Comparison of ENCODE assay signal across 1 cellular context in genomic region chr21:44455524-44456206, GRCh38.
TF ChIP-seq lines count a peak whose summit lies in the region.

No MANE protein-coding gene starts in this region.

TF ChIP-seq in HepG2, 621 proteins besides CTCF, POLR2A, EP300 and RAD21 (continued from another document and continues in another):
- TF ChIP-seq ZNF800 (CRISPR knock-in tag; IDR thresholded peaks at IDR 0.05) (0 out of 2 replicates have a peak, but pooled peaks have one; percentile 17), MYC (CRISPR knock-in tag; IDR thresholded peaks at IDR 0.05; ENCODE audit: borderline replicate concordance) (peak; percentile 53; the same call in 1 of the 2 replicates), CENPX (CRISPR knock-in tag; IDR thresholded peaks at IDR 0.05) (no peak), CERS6 (CRISPR knock-in tag; IDR thresholded peaks at IDR 0.05) (no peak), ADNP (CRISPR knock-in tag; IDR thresholded peaks at IDR 0.05) (no peak), HNRNPLL (IDR thresholded peaks at IDR 0.05; ENCODE audit: low read depth, low read length, poor library complexity, severe bottlenecking) (peak; percentile 8), ZNF883 (CRISPR knock-in tag; IDR thresholded peaks at IDR 0.05; ENCODE audit: not compliant biosample characterization) (peak; percentile 1), ZNF484 (CRISPR knock-in tag; IDR thresholded peaks at IDR 0.05; ENCODE audit: borderline replicate concordance, low read depth) (no peak), GABPB1 (CRISPR knock-in tag; IDR thresholded peaks at IDR 0.05) (0 out of 2 replicates have a peak, but pooled peaks have one; percentile 36), MEF2D (CRISPR knock-in tag; IDR thresholded peaks at IDR 0.05) (no peak), NFE2L1 (CRISPR knock-in tag; IDR thresholded peaks at IDR 0.05; ENCODE audit: borderline replicate concordance) (no peak), TARDBP (CRISPR knock-in tag; IDR thresholded peaks at IDR 0.05) (no peak), ZNF607 (CRISPR knock-in tag; IDR thresholded peaks at IDR 0.05; ENCODE audit: borderline replicate concordance) (no peak), SAFB2 (CRISPR knock-in tag; IDR thresholded peaks at IDR 0.05; ENCODE audit: borderline replicate concordance, low read depth) (no peak), NFYB (CRISPR knock-in tag; IDR thresholded peaks at IDR 0.05) (no peak), ZBTB43 (CRISPR knock-in tag; conservative IDR thresholded peaks at IDR 0.05) (0 out of 2 replicates have a peak, but pooled peaks have one; percentile 28), SRSF1 (optimal IDR thresholded peaks at IDR 0.05; ENCODE audit: low read depth, low read length) (no peak), KDM5B (CRISPR knock-in tag; IDR thresholded peaks at IDR 0.05; ENCODE audit: borderline replicate concordance) (peak; percentile 25; the same call in 1 of the 2 replicates), JUND (CRISPR knock-in tag; IDR thresholded peaks at IDR 0.05) (no peak), KLF15 (CRISPR knock-in tag; IDR thresholded peaks at IDR 0.05; ENCODE audit: borderline replicate concordance) (0 out of 2 replicates have a peak, but pooled peaks have one; percentile 82), ZNF382 (CRISPR knock-in tag; IDR thresholded peaks at IDR 0.05; ENCODE audit: borderline replicate concordance) (no peak), ZNF280D (CRISPR knock-in tag; IDR thresholded peaks at IDR 0.05) (0 out of 2 replicates have a peak, but pooled peaks have one; percentile 18)
- TF ChIP-seq, protein P1, sequence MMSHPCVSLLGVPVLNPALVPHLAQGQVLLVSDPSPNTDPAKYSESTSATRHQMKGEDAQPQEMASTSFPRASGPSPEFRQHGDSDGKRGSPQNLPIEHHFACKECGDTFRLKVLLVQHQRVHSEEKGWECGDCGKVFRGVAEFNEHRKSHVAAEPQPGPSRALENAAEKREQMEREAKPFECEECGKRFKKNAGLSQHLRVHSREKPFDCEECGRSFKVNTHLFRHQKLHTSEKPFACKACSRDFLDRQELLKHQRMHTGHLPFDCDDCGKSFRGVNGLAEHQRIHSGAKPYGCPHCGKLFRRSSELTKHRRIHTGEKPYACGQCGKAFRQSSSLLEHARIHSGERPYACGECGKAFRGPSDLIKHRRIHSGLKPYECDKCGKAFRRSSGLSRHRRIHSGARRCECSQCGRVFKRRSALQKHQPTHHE (CRISPR knock-in tag; IDR thresholded peaks at IDR 0.05; ENCODE audit: borderline replicate concordance) = 0 out of 2 replicates have a peak, but pooled peaks have one; percentile 48
- TF ChIP-seq, protein P2, sequence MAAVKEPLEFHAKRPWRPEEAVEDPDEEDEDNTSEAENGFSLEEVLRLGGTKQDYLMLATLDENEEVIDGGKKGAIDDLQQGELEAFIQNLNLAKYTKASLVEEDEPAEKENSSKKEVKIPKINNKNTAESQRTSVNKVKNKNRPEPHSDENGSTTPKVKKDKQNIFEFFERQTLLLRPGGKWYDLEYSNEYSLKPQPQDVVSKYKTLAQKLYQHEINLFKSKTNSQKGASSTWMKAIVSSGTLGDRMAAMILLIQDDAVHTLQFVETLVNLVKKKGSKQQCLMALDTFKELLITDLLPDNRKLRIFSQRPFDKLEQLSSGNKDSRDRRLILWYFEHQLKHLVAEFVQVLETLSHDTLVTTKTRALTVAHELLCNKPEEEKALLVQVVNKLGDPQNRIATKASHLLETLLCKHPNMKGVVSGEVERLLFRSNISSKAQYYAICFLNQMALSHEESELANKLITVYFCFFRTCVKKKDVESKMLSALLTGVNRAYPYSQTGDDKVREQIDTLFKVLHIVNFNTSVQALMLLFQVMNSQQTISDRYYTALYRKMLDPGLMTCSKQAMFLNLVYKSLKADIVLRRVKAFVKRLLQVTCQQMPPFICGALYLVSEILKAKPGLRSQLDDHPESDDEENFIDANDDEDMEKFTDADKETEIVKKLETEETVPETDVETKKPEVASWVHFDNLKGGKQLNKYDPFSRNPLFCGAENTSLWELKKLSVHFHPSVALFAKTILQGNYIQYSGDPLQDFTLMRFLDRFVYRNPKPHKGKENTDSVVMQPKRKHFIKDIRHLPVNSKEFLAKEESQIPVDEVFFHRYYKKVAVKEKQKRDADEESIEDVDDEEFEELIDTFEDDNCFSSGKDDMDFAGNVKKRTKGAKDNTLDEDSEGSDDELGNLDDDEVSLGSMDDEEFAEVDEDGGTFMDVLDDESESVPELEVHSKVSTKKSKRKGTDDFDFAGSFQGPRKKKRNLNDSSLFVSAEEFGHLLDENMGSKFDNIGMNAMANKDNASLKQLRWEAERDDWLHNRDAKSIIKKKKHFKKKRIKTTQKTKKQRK (IDR thresholded peaks at IDR 0.05; ENCODE audit: low read length) = no peak
- TF ChIP-seq, protein P3, sequence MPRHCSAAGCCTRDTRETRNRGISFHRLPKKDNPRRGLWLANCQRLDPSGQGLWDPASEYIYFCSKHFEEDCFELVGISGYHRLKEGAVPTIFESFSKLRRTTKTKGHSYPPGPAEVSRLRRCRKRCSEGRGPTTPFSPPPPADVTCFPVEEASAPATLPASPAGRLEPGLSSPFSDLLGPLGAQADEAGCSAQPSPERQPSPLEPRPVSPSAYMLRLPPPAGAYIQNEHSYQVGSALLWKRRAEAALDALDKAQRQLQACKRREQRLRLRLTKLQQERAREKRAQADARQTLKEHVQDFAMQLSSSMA (CRISPR knock-in tag; IDR thresholded peaks at IDR 0.05) = no peak
- TF ChIP-seq, protein P4, sequence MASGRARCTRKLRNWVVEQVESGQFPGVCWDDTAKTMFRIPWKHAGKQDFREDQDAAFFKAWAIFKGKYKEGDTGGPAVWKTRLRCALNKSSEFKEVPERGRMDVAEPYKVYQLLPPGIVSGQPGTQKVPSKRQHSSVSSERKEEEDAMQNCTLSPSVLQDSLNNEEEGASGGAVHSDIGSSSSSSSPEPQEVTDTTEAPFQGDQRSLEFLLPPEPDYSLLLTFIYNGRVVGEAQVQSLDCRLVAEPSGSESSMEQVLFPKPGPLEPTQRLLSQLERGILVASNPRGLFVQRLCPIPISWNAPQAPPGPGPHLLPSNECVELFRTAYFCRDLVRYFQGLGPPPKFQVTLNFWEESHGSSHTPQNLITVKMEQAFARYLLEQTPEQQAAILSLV (CRISPR knock-in tag; IDR thresholded peaks at IDR 0.05; ENCODE audit: borderline replicate concordance) = no peak
- TF ChIP-seq, protein P5, sequence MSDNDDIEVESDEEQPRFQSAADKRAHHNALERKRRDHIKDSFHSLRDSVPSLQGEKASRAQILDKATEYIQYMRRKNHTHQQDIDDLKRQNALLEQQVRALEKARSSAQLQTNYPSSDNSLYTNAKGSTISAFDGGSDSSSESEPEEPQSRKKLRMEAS (IDR thresholded peaks at IDR 0.05) = peak; percentile 81
- TF ChIP-seq, protein P6, sequence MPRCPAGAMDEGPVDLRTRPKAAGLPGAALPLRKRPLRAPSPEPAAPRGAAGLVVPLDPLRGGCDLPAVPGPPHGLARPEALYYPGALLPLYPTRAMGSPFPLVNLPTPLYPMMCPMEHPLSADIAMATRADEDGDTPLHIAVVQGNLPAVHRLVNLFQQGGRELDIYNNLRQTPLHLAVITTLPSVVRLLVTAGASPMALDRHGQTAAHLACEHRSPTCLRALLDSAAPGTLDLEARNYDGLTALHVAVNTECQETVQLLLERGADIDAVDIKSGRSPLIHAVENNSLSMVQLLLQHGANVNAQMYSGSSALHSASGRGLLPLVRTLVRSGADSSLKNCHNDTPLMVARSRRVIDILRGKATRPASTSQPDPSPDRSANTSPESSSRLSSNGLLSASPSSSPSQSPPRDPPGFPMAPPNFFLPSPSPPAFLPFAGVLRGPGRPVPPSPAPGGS (CRISPR knock-in tag; IDR thresholded peaks at IDR 0.05) = no peak
- TF ChIP-seq, protein P7, sequence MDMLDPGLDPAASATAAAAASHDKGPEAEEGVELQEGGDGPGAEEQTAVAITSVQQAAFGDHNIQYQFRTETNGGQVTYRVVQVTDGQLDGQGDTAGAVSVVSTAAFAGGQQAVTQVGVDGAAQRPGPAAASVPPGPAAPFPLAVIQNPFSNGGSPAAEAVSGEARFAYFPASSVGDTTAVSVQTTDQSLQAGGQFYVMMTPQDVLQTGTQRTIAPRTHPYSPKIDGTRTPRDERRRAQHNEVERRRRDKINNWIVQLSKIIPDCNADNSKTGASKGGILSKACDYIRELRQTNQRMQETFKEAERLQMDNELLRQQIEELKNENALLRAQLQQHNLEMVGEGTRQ (IDR thresholded peaks at IDR 0.05; ENCODE audit: low read depth, low read length) = 0 out of 2 replicates have a peak, but pooled peaks have one; percentile 30
- TF ChIP-seq, protein P7 (CRISPR knock-in tag; IDR thresholded peaks at IDR 0.05; ENCODE audit: borderline replicate concordance) = no peak
- TF ChIP-seq, protein P8, sequence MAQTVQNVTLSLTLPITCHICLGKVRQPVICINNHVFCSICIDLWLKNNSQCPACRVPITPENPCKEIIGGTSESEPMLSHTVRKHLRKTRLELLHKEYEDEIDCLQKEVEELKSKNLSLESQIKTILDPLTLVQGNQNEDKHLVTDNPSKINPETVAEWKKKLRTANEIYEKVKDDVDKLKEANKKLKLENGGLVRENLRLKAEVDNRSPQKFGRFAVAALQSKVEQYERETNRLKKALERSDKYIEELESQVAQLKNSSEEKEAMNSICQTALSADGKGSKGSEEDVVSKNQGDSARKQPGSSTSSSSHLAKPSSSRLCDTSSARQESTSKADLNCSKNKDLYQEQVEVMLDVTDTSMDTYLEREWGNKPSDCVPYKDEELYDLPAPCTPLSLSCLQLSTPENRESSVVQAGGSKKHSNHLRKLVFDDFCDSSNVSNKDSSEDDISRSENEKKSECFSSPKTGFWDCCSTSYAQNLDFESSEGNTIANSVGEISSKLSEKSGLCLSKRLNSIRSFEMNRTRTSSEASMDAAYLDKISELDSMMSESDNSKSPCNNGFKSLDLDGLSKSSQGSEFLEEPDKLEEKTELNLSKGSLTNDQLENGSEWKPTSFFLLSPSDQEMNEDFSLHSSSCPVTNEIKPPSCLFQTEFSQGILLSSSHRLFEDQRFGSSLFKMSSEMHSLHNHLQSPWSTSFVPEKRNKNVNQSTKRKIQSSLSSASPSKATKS (CRISPR knock-in tag; IDR thresholded peaks at IDR 0.05) = no peak
- TF ChIP-seq, protein P9, sequence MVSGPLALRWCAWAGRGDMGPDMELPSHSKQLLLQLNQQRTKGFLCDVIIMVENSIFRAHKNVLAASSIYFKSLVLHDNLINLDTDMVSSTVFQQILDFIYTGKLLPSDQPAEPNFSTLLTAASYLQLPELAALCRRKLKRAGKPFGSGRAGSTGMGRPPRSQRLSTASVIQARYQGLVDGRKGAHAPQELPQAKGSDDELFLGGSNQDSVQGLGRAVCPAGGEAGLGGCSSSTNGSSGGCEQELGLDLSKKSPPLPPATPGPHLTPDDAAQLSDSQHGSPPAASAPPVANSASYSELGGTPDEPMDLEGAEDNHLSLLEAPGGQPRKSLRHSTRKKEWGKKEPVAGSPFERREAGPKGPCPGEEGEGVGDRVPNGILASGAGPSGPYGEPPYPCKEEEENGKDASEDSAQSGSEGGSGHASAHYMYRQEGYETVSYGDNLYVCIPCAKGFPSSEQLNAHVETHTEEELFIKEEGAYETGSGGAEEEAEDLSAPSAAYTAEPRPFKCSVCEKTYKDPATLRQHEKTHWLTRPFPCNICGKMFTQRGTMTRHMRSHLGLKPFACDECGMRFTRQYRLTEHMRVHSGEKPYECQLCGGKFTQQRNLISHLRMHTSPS (CRISPR knock-in tag; IDR thresholded peaks at IDR 0.05; ENCODE audit: low read depth) = peak; percentile 70
